In the genomic region with DNA sequence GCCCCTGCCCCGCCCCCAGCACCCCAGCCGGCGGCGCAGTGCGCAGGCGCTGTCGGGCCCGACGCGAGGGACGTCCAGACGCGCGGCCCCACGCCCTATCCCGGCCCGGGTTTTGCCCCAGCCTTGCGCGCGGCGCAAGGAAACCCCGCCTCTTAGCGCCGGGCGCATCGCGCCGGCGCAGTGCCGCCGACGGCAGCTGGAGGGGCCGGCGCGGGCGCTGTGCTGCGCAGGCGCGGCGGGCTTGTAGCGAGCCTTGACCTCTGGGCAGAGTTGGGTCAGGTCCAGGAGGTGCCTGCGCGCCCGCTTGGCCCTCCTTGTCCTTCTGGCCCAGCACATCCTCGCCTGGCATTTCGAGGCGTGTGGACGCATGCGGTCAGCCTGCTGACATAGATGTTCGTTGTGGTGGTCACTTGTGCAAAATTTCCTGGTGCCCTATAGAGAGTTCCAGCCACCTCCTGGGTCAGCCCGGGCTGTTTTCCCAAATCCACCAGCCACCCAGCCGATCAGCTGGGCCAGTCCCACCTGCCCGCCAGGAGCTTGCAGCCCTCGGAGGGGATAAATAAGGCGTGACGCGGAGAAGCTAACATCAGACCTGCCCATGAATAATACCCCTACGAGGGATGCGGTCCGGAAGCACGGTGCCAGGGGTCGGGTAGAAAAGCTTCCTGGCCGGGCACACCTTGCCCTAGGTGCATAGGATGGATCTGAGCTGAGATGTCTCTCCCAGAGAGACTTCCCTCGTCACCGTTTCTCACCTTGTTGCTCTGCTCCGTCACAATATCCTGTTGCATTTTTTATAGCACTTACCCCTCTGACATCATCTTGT, we compare ENCODE assay signal across 8 cellular contexts. TPM values are rescaled to one million over a fixed set of nuclear protein-coding genes. Genes with fewer than 3 reads are reported as not detected.
DNase-seq lines count a peak whose midpoint lies in the region; FAIRE-seq and TF ChIP-seq lines count a peak whose summit lies in the region.

No MANE protein-coding gene starts in this region.

- H2AFZ ChIP-seq in MM.1S (ENCODE audit: low read length): peak overlapping the region; percentile 98

- no peaks in the 10 kb centered on the region; the same call in 1 of the 2 replicates for H3K36me3 ChIP-seq in MM.1S (replicated peaks; ENCODE audit: insufficient read depth, low read length)

- H3K9me3 ChIP-seq in MM.1S (replicated peaks; ENCODE audit: insufficient read depth, low read length): no peaks in the 10 kb centered on the region

- no peak for FAIRE-seq in frontal cortex (lab: Jason Lieb, UNC)

- peak; percentile 92 for DNase-seq in GDM1 (lab: John Stamatoyannopoulos, UW)
- peak; percentile 92 for DNase-seq in HCEC 1CT
- peak; percentile 97 for DNase-seq in MM.1S
- DNase-seq in SIG-M5 treated with dmso at 0.1 percent for 504 hours (lab: John Stamatoyannopoulos, UW; ENCODE audit: unreplicated experiment): peak; percentile 92
- peak; percentile 83 to 93 (median 86) for DNase-seq in activated naive CD4-positive, alpha-beta T cell (lab: John Stamatoyannopoulos, UW)
- peak; percentile 97 to 98 for DNase-seq in frontal cortex (ENCODE audit: low spot score in 2 of 2)
- DNase-seq in non-pigmented ciliary epithelial cell (ENCODE audit: low read depth): peak; percentile 48
- peak; percentile 30 to 96 (median 86) for DNase-seq in substantia nigra (lab: John Stamatoyannopoulos, UW)

- peaks cover 14% of the 10 kb centered on the region for H3K4me1 ChIP-seq in MM.1S (ENCODE audit: low read length)

- no peak for TF ChIP-seq CTCF in MM.1S (IDR thresholded peaks at IDR 0.05; ENCODE audit: low read length)

- peaks cover 46% of the 10 kb centered on the region for H3K79me2 ChIP-seq in MM.1S (ENCODE audit: low read length)

- H3K4me2 ChIP-seq in MM.1S (ENCODE audit: low read depth, low read length): peak overlapping the region; percentile 98

- no peaks in the 10 kb centered on the region for H3K27me3 ChIP-seq in MM.1S (replicated peaks; ENCODE audit: insufficient read depth, low read length)

- 0 out of 2 replicates have a peak, but pooled peaks cover 4% of the 10 kb centered on the region for H4K20me1 ChIP-seq in MM.1S (ENCODE audit: insufficient read depth, low read length)

- H3K9ac ChIP-seq in MM.1S (ENCODE audit: low read length): peak overlapping the region; percentile 72

- H3K9me2 ChIP-seq in MM.1S (replicated peaks; ENCODE audit: insufficient read depth, low read length): no peaks in the 10 kb centered on the region

- peak overlapping the region; percentile 81 for H3K4me3 ChIP-seq in MM.1S (ENCODE audit: low read length)

- no peak overlapping the region; the same call in 1 of the 2 replicates for H3K27ac ChIP-seq in MM.1S (ENCODE audit: low read length)
- H3K27ac ChIP-seq in substantia nigra (ENCODE audit: low read depth, low read length, poor library complexity, severe bottlenecking): peak overlapping the region; percentile 85

- H3F3A ChIP-seq in MM.1S (ENCODE audit: insufficient read depth, low read length): no peaks in the 10 kb centered on the region

RNA-seq across cellular contexts. Expression of a gene that starts 0.4 kb away (rescaled TPM):
- total RNA-seq in frontal cortex: 68.9 TPM

RNA-seq across cellular contexts. Expression of a gene that starts 10.9 kb away (rescaled TPM):
- 38.3 TPM for total RNA-seq in frontal cortex

RNA-seq across cellular contexts. Expression of a gene that starts 23.8 kb away (rescaled TPM):
- total RNA-seq in frontal cortex: 0.41 TPM

RNA-seq across cellular contexts. Expression of a gene that starts 36.0 kb away (rescaled TPM):
- 10.6 TPM for total RNA-seq in frontal cortex
